23 cellular contexts compared by ENCODE assay signal in the genomic region with DNA sequence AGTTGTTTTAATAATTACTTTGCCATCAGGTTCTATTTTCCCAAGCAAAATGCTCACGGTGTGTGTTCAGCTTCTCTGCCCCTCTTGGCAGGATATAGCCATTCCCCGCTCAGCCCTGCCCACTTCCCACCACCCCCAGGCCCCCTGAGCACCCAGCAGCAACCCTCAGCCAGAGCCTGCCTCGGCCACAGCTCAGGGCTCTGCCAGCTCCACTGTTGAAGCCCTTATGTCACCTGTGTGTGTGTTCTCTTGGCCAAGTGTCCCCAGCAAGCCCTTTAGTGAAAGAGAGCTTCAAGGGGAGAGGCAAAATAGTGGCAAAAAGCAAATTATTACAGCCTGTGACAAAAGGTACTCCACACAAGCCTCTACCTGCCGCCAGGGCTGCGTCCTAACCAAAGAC.
"Had no signal": no experiment of that assay in that cellular context is flagged by ENCODE, and none has a peak within 500 bp of the region (broad histone marks: within the 10 kb centered on the region; RNA-seq: fewer than 3 reads in every experiment).

No MANE protein-coding gene starts in this region.

- H3K27ac ChIP-seq: brain microvascular endothelial cell, cardiac muscle cell, PC-9 had no signal

- DNase-seq: activated CD4-positive, alpha-beta T cell treated with anti-CD3 and anti-CD28 coated beads for 36 hours; activated CD4-positive, CD25-positive, alpha-beta regulatory T cell; activated CD8-positive, alpha-beta memory T cell treated with anti-CD3 and anti-CD28 coated beads, Interleukin-2, amount 50 U/mL, for 4 hours; activated CD8-positive, alpha-beta T cell treated with anti-CD3 and anti-CD28 coated beads for 36 hours; activated gamma-delta T cell treated with Interleukin-2 at 50 U/mL for 16 hours; activated naive CD4-positive, alpha-beta T cell treated with anti-CD3 and anti-CD28 coated beads, Interleukin-2, amount 10 ng/mL, durations not matched to agents 7 days and 5 days; activated naive CD8-positive, alpha-beta T cell treated with anti-CD3 and anti-CD28 coated beads for 36 hours; activated T-cell treated with anti-CD3 and anti-CD28 coated beads, Interleukin-2, amount 50 U/mL, for 72 hours; brain microvascular endothelial cell; MG63; MV-4-11; NCI-H1092 treated with DMSO at 0.1 percent for 48 hours; NCI-H1417 treated with DMSO at 0.1 percent for 48 hours; NCI-H1694; NCI-H2081; NCI-H446; NCI-H524; PC-9; SHP77 treated with DMSO at 0.1 percent for 48 hours; T-cell; T-helper 2 cell; T1000 had no signal

- H3K4me3 ChIP-seq: cardiac muscle cell, MG63, PC-9 had no signal

- H3K9me3 ChIP-seq: MG63 had no signal

- ATAC-seq: activated CD4-positive, alpha-beta T cell treated with anti-CD3 and anti-CD28 coated beads for 36 hours; activated CD8-positive, alpha-beta T cell treated with anti-CD3 and anti-CD28 coated beads for 36 hours; activated T-cell treated with anti-CD3 and anti-CD28 coated beads, Interleukin-2, amount 50 U/mL, for 72 hours; T-cell had no signal

- H3K4me2 ChIP-seq: PC-9 had no signal

- H3K36me3 ChIP-seq: brain microvascular endothelial cell, cardiac muscle cell, MG63 had no signal

- H2AFZ ChIP-seq: PC-9 had no signal

- H3K27me3 ChIP-seq: brain microvascular endothelial cell, cardiac muscle cell had no signal
